ENCODE assay signal across 16 cellular contexts in genomic region chr15:100113351-100114075, GRCh38.
DNase-seq lines count a peak whose midpoint lies in the region; ATAC-seq, FAIRE-seq and TF ChIP-seq lines count a peak whose summit lies in the region.
"Had no signal": no experiment of that assay in that cellular context is flagged by ENCODE, and none has a peak within 500 bp of the region (broad histone marks: within the 10 kb centered on the region; RNA-seq: fewer than 3 reads in every experiment).

No MANE protein-coding gene starts in this region.

- H3K9me3 Mint-ChIP-seq in activated T-cell treated with anti-CD3 and anti-CD28 coated beads, Interleukin-2, amount 50 U/mL, for 24 hours, result no peaks in the 10 kb centered on the region
- H3K9me3 Mint-ChIP-seq in activated T-cell treated with anti-CD3 and anti-CD28 coated beads, Interleukin-2, amount 50 U/mL, for 4 hours, result no peaks in the 10 kb centered on the region

- no peak for ATAC-seq in activated T-cell treated with anti-CD3 and anti-CD28 coated beads, Interleukin-2, amount 50 U/mL, for 4 hours
- peak; percentile 8 to 33 (median 20) for ATAC-seq in heart left ventricle
- ATAC-seq in pancreas, result no peak
- no peak for ATAC-seq in left colon
- ATAC-seq in activated CD4-positive, CD25-positive, alpha-beta regulatory T cell treated with anti-CD3 and anti-CD28 coated beads, Interleukin-2, amount 50 U/mL, for 24 hours, result no peak
- ATAC-seq: activated CD8-positive, alpha-beta T cell treated with anti-CD3 and anti-CD28 coated beads, Interleukin-2, amount 10 ng/mL, durations not matched to agents 7 days and 5 days; activated naive CD8-positive, alpha-beta T cell treated with anti-CD3 and anti-CD28 coated beads, Interleukin-2, amount 50 U/mL, for 24 hours; GM12878; stimulated activated effector memory CD8-positive, alpha-beta T cell treated with anti-CD3 and anti-CD28 coated beads, Interleukin-12 subunit alpha, Interleukin-12 subunit beta, amount 100 ng/mL, for 72 hours had no signal

- H3K27me3 Mint-ChIP-seq in activated T-cell treated with anti-CD3 and anti-CD28 coated beads, Interleukin-2, amount 50 U/mL, for 24 hours, result no peaks in the 10 kb centered on the region
- H3K27me3 Mint-ChIP-seq in activated T-cell treated with anti-CD3 and anti-CD28 coated beads, Interleukin-2, amount 50 U/mL, for 4 hours (ENCODE audit: low read depth), result no peaks in the 10 kb centered on the region
- H3K27me3 Mint-ChIP-seq: activated naive CD8-positive, alpha-beta T cell treated with anti-CD3 and anti-CD28 coated beads, Interleukin-2, amount 50 U/mL, for 24 hours; naive thymus-derived CD8-positive, alpha-beta T cell had no signal

- no peak for TF ChIP-seq POLR2A in heart left ventricle (IDR thresholded peaks at IDR 0.05)

- no peaks in the 10 kb centered on the region for H3K9me3 ChIP-seq in heart left ventricle
- no peaks in the 10 kb centered on the region for H3K9me3 ChIP-seq in pancreas

- peak overlapping the region; percentile 86 to 100 (median 94) for H3K27ac ChIP-seq in heart left ventricle
- H3K27ac ChIP-seq in pancreas, result peak overlapping the region in 3 of 4 donors; percentile 59 to 76 (median 74)

- no peak overlapping the region for H3K4me3 Mint-ChIP-seq in activated T-cell treated with anti-CD3 and anti-CD28 coated beads, Interleukin-2, amount 50 U/mL, for 24 hours
- H3K4me3 Mint-ChIP-seq in activated T-cell treated with anti-CD3 and anti-CD28 coated beads, Interleukin-2, amount 50 U/mL, for 4 hours, result no peak overlapping the region
- H3K4me3 Mint-ChIP-seq: activated CD8-positive, alpha-beta T cell treated with anti-CD3 and anti-CD28 coated beads, Interleukin-2, amount 10 ng/mL, durations not matched to agents 7 days and 5 days; activated naive CD8-positive, alpha-beta T cell treated with anti-CD3 and anti-CD28 coated beads, Interleukin-2, amount 50 U/mL, for 24 hours; stimulated activated effector memory CD8-positive, alpha-beta T cell treated with anti-CD3 and anti-CD28 coated beads, Interleukin-12 subunit alpha, Interleukin-12 subunit beta, amount 100 ng/mL, for 72 hours had no signal

- H3K27me3 ChIP-seq in heart left ventricle (no peaks in the 10 kb centered on the region), pancreas (no peaks in the 10 kb centered on the region)

- H3K4me1 ChIP-seq in heart left ventricle, result peaks cover 12 to 69% (median 61%) of the 10 kb centered on the region in 12 donors
- H3K4me1 ChIP-seq in pancreas, result no peaks in the 10 kb centered on the region

- H3K4me1 Mint-ChIP-seq in activated T-cell treated with anti-CD3 and anti-CD28 coated beads, Interleukin-2, amount 50 U/mL, for 24 hours (ENCODE audit: low read depth), result peaks cover 56% of the 10 kb centered on the region
- peaks cover 25% of the 10 kb centered on the region for H3K4me1 Mint-ChIP-seq in activated T-cell treated with anti-CD3 and anti-CD28 coated beads, Interleukin-2, amount 50 U/mL, for 4 hours (ENCODE audit: low read depth)

- intact Hi-C loops in heart left ventricle (cut with DNase I) (loop anchor here in 2 of 10 donors (5.0 to 10.0 kb wide), 3 partner anchors 91 to 489 kb away; partner anchors contain the start of genes ASB7 (in 1 of the 2) and LINS1 (in 1 of the 2)), pancreas (cut with DNase I) (no loop called here), left colon (cut with DNase I, micrococcal nuclease) (no loop called here)

- DNase-seq in activated T-cell treated with anti-CD3 and anti-CD28 coated beads, Interleukin-2, amount 50 U/mL, for 24 hours, result no peak
- no peak for DNase-seq in activated T-cell treated with anti-CD3 and anti-CD28 coated beads, Interleukin-2, amount 50 U/mL, for 4 hours
- DNase-seq in heart left ventricle (peak in 4 of 5 donors; percentile 45 to 75 (median 64)), pancreas (no peak), urothelium cell line (ENCODE audit: low spot score) (peak; percentile 41), left colon (no peak), NCI-H446 (lab: John Stamatoyannopoulos, UW) (no peak)
- DNase-seq: 8988T; activated CD8-positive, alpha-beta T cell treated with anti-CD3 and anti-CD28 coated beads, Interleukin-2, amount 10 ng/mL, durations not matched to agents 7 days and 5 days; activated naive CD8-positive, alpha-beta T cell treated with anti-CD3 and anti-CD28 coated beads, Interleukin-2, amount 50 U/mL, for 24 hours; KBM-7 had no signal

- H3K36me3 Mint-ChIP-seq in activated T-cell treated with anti-CD3 and anti-CD28 coated beads, Interleukin-2, amount 50 U/mL, for 24 hours (ENCODE audit: low read depth), result peaks cover 7% of the 10 kb centered on the region
- H3K36me3 Mint-ChIP-seq in activated T-cell treated with anti-CD3 and anti-CD28 coated beads, Interleukin-2, amount 50 U/mL, for 4 hours (ENCODE audit: insufficient read depth), result peaks cover 4% of the 10 kb centered on the region

- no peak for FAIRE-seq in pancreas (lab: Jason Lieb, UNC)
- FAIRE-seq in urothelium cell line (lab: Jason Lieb, UNC), result peak; percentile 71
- FAIRE-seq: endometrium, GM12878 had no signal

- 34 to 54% (median 50%) methylated on average over 14 to 16 of the region's 16 CpGs for WGBS in heart left ventricle, 4 donors
- WGBS in pancreas, 2 donors, result 79 to 84% methylated on average over 16 of the region's 16 CpGs

- H3K36me3 ChIP-seq in heart left ventricle (no peaks in the 10 kb centered on the region), pancreas (no peaks in the 10 kb centered on the region)

- H3K27ac Mint-ChIP-seq in activated T-cell treated with anti-CD3 and anti-CD28 coated beads, Interleukin-2, amount 50 U/mL, for 24 hours, result peak overlapping the region; percentile 99
- H3K27ac Mint-ChIP-seq: activated naive CD8-positive, alpha-beta T cell treated with anti-CD3 and anti-CD28 coated beads, Interleukin-2, amount 50 U/mL, for 24 hours had no signal

- TF ChIP-seq CTCF in heart left ventricle (IDR thresholded peaks at IDR 0.05) (no peak), pancreas (IDR thresholded peaks at IDR 0.05) (no peak)

- H3K4me3 ChIP-seq in heart left ventricle (peak overlapping the region in 4 of 12 donors; percentile 34 to 52 (median 44)), pancreas (no peak overlapping the region)
- H3K4me3 ChIP-seq: GM12878 had no signal

Comparison
In these comparisons a context has a peak if more than half of its experiments do, and no peak if none do; other contexts are left out.
1. DNase-seq: peak in heart left ventricle (4 of 5) and urothelium cell line (single experiment); none in activated T-cell treated with anti-CD3 and anti-CD28 coated beads, Interleukin-2, amount 50 U/mL, for 24 hours (single experiment), activated T-cell treated with anti-CD3 and anti-CD28 coated beads, Interleukin-2, amount 50 U/mL, for 4 hours (single experiment), pancreas (0 of 6), left colon (0 of 2) and NCI-H446 (0 of 2).
2. ATAC-seq: peak in heart left ventricle (4 of 4); none in activated T-cell treated with anti-CD3 and anti-CD28 coated beads, Interleukin-2, amount 50 U/mL, for 4 hours (0 of 2), pancreas (0 of 4), left colon (single experiment) and activated CD4-positive, CD25-positive, alpha-beta regulatory T cell treated with anti-CD3 and anti-CD28 coated beads, Interleukin-2, amount 50 U/mL, for 24 hours (0 of 2).